ENCODE assay signal across 21 cellular contexts in the genomic region with DNA sequence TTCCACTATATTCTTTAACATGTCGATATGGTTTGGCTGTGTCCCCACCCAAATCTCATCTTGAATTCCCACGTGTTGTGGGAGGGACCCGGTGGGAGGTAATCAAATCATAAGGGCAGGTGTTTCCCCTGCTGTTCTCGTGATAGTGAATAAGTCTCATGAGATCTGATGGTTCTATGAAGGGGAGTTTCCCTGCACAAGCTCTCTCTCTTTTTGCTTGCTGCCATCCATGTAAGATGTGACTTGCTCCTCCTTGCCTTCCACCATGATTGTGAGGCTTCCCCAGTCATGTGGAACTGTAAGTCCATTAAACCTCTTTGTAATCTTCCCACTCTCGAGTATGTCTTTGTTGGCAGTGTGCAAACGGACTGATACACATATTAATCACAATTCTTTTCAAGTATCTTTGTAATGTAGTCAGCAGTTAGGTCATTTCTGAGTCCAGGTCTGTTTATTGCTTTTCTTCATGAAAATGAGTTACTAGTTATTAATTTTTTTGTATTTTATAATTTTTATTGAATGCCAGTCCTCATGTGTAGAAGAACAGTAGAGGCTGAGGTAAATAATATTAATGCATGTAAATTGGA. TPM values are rescaled to one million over a fixed set of nuclear protein-coding genes. Genes with fewer than 3 reads are reported as not detected.
"Had no signal": no experiment of that assay in that cellular context is flagged by ENCODE, and none has a peak within 500 bp of the region (broad histone marks: within the 10 kb centered on the region; RNA-seq: fewer than 3 reads in every experiment).

No MANE protein-coding gene starts in this region.

RNA-seq across cellular contexts. Expression of gene MAGEA11, which starts 19.1 kb away (rescaled TPM):
- total RNA-seq: activated naive CD4-positive, alpha-beta T cell treated with anti-CD3 and anti-CD28 coated beads for 36 hours; activated naive CD4-positive, alpha-beta T cell treated with anti-CD3 and anti-CD28 coated beads, Interleukin-2, amount 50 U/mL, for 72 hours; activated naive CD8-positive, alpha-beta T cell treated with anti-CD3 and anti-CD28 coated beads for 36 hours; activated naive CD8-positive, alpha-beta T cell treated with anti-CD3 and anti-CD28 coated beads, Interleukin-2, amount 10 ng/mL, durations not matched to agents 7 days and 5 days; activated T-cell treated with anti-CD3 and anti-CD28 coated beads, Interleukin-2, amount 50 U/mL, for 4 hours; activated T-cell treated with anti-CD3 and anti-CD28 coated beads, Interleukin-2, amount 50 U/mL, for 72 hours; activated T-helper 1 cell treated with anti-CD3 and anti-CD28 coated beads, Interleukin-12 subunit alpha, Interleukin-12 subunit beta, Interleukin-2, Interleukin-4 antibody, amounts not matched to agents 30 ng/mL and 10 ng/mL and 1 ng/mL, durations not matched to agents 14 hours and 24 hours and 36 hours; activated T-helper 17 cell treated with anti-CD3 and anti-CD28 coated beads, Interleukin-2, amount 50 U/mL, for 72 hours; activated T-helper 2 cell treated with anti-CD3 and anti-CD28 coated beads, Interferon-gamma antibody, Interleukin-2, Interleukin-4, amounts not matched to agents 10 μg/mL and 5 μg/mL and 100 μg/mL, durations not matched to agents 14 hours and 24 hours and 36 hours; adrenal gland; aorta; ascending aorta; astrocyte; body of pancreas; breast epithelium; bronchial epithelial cell; cardiac muscle cell; cardiac septum; cerebellum; chondrocyte had no signal
- polyA plus RNA-seq: adipose tissue, adrenal gland, aorta, cardiac muscle cell had no signal
